ENCODE assay signal across 11 cellular contexts in genomic region chr10:88065384-88066049, GRCh38.
DNase-seq lines count a peak whose midpoint lies in the region; ATAC-seq, FAIRE-seq and TF ChIP-seq lines count a peak whose summit lies in the region.
"Had no signal": no experiment of that assay in that cellular context is flagged by ENCODE, and none has a peak within 500 bp of the region (broad histone marks: within the 10 kb centered on the region; RNA-seq: fewer than 3 reads in every experiment).

No MANE protein-coding gene starts in this region.

- peak overlapping the region; percentile 18 for H3K27ac Mint-ChIP-seq in activated T-helper 2 cell treated with anti-CD3 and anti-CD28 coated beads, Interferon-gamma antibody, Interleukin-2, Interleukin-4, amounts not matched to agents 10 μg/mL and 5 μg/mL and 100 μg/mL, durations not matched to agents 14 hours and 24 hours and 36 hours

- H4K20me1 ChIP-seq in SK-N-SH (ENCODE audit: insufficient read depth): no peaks in the 10 kb centered on the region

- H3K4me3 Mint-ChIP-seq in activated T-helper 2 cell treated with anti-CD3 and anti-CD28 coated beads, Interferon-gamma antibody, Interleukin-2, Interleukin-4, amounts not matched to agents 10 μg/mL and 5 μg/mL and 100 μg/mL, durations not matched to agents 14 hours and 24 hours and 36 hours (ENCODE audit: low read depth): no peak overlapping the region

- H3K27me3 Mint-ChIP-seq in activated T-helper 2 cell treated with anti-CD3 and anti-CD28 coated beads, Interferon-gamma antibody, Interleukin-2, Interleukin-4, amounts not matched to agents 10 μg/mL and 5 μg/mL and 100 μg/mL, durations not matched to agents 14 hours and 24 hours and 36 hours (ENCODE audit: low read depth): peaks cover 16% of the 10 kb centered on the region

- H3K9ac ChIP-seq in SK-N-SH: no peak overlapping the region

- H3K4me2 ChIP-seq in SK-N-SH: no peak overlapping the region

- no peak overlapping the region; a peak in 1 of 4 replicates for H3K4me3 ChIP-seq in SK-N-SH (ENCODE audit: low read depth in 2 of 2, low read length in 1 of 2)
- no peak overlapping the region for H3K4me3 ChIP-seq in SJCRH30

- H3K36me3 Mint-ChIP-seq in activated T-helper 2 cell treated with anti-CD3 and anti-CD28 coated beads, Interferon-gamma antibody, Interleukin-2, Interleukin-4, amounts not matched to agents 10 μg/mL and 5 μg/mL and 100 μg/mL, durations not matched to agents 14 hours and 24 hours and 36 hours (ENCODE audit: low read depth): peaks cover 2% of the 10 kb centered on the region

- DNase-seq in SK-N-SH: no peak
- DNase-seq in activated T-helper 2 cell treated with anti-CD3 and anti-CD28 coated beads, Interferon-gamma antibody, Interleukin-2, Interleukin-4, amounts not matched to agents 10 μg/mL and 5 μg/mL and 100 μg/mL, durations not matched to agents 14 hours and 24 hours and 36 hours (ENCODE audit: low spot score): no peak
- DNase-seq in stimulated activated CD8-positive, alpha-beta memory T cell treated with anti-CD3 and anti-CD28 coated beads, Interleukin-4, amount 100 ng/mL, for 48 hours: peak; percentile 50
- no peak for DNase-seq in SJCRH30
- DNase-seq in H54 (ENCODE audit: insufficient read length, low spot score): no peak
- no peak for DNase-seq in HuH-7.5 (ENCODE audit: low spot score)
- DNase-seq: activated CD4-positive, CD25-positive, alpha-beta regulatory T cell treated with anti-CD3 and anti-CD28 coated beads, Interleukin-2, amount 50 U/mL, for 72 hours had no signal

- no peak for FAIRE-seq in H54 (lab: Jason Lieb, UNC)

- peaks cover 1% of the 10 kb centered on the region for H3K9me3 Mint-ChIP-seq in activated T-helper 2 cell treated with anti-CD3 and anti-CD28 coated beads, Interferon-gamma antibody, Interleukin-2, Interleukin-4, amounts not matched to agents 10 μg/mL and 5 μg/mL and 100 μg/mL, durations not matched to agents 14 hours and 24 hours and 36 hours

- no peak for TF ChIP-seq RAD21 in SK-N-SH (IDR thresholded peaks at IDR 0.05; ENCODE audit: low read length)

- CTCF ChIA-PET in SK-N-SH (lab: Yijun Ruan, JAX): interaction anchor here (0.7 to 2.1 kb wide), 4 partner anchors 16 to 930 kb away, joined by 3 to 11 read pairs (median 3); no protein-coding TSS in a partner anchor

- no peak for TF ChIP-seq EP300 in SK-N-SH (IDR thresholded peaks at IDR 0.05; ENCODE audit: borderline replicate concordance in 1 of 2, low read depth in 1 of 2, low read length in 1 of 2)

- no peak for TF ChIP-seq CTCF in SK-N-SH (IDR thresholded peaks at IDR 0.05)

- intact Hi-C loops in activated T-helper 2 cell treated with anti-CD3 and anti-CD28 coated beads, Interferon-gamma antibody, Interleukin-2, Interleukin-4, amounts not matched to agents 10 μg/mL and 5 μg/mL and 100 μg/mL, durations not matched to agents 14 hours and 24 hours and 36 hours (cut with micrococcal nuclease): loop anchor here (1.0 to 2.0 kb wide), 4 partner anchors 26 to 206 kb away; partner anchors contain the start of genes KLLN and PTEN

- H3K36me3 ChIP-seq in SK-N-SH (replicated peaks in 1 of 2; ENCODE audit: control insufficient read depth in 1 of 2, insufficient read depth in 2 of 2, low read length in 1 of 2): no peaks in the 10 kb centered on the region
- no peaks in the 10 kb centered on the region for H3K36me3 ChIP-seq in SJCRH30

- no peaks in the 10 kb centered on the region for H3K9me2 ChIP-seq in SK-N-SH

- no peak overlapping the region for H2AFZ ChIP-seq in SK-N-SH (ENCODE audit: low read depth)

- no peaks in the 10 kb centered on the region for H3K79me2 ChIP-seq in SK-N-SH (ENCODE audit: insufficient read depth)

- no peak for TF ChIP-seq POLR2A in H54 (IDR thresholded peaks at IDR 0.05; ENCODE audit: low read depth, low read length)

- peaks cover 39% of the 10 kb centered on the region for H3K4me1 Mint-ChIP-seq in activated T-helper 2 cell treated with anti-CD3 and anti-CD28 coated beads, Interferon-gamma antibody, Interleukin-2, Interleukin-4, amounts not matched to agents 10 μg/mL and 5 μg/mL and 100 μg/mL, durations not matched to agents 14 hours and 24 hours and 36 hours (ENCODE audit: low read depth)

- H3K27ac ChIP-seq in SK-N-SH (ENCODE audit: low read depth in 2 of 2, low read length in 1 of 2): peak overlapping the region in 1 of 2 experiments; percentile 98; a peak in 2 of 4 replicates
- H3K27ac ChIP-seq in SJCRH30: no peak overlapping the region
- H3K27ac ChIP-seq: 22Rv1, epithelial cell of prostate had no signal

- no peaks in the 10 kb centered on the region for H3F3A ChIP-seq in SK-N-SH (replicated peaks; ENCODE audit: insufficient read depth)

- ATAC-seq in SK-N-SH treated with all-trans-retinoic acid at 6 μM for 48 hours (peak; percentile 21), HG03045 (IDR thresholded peaks at IDR 0.05; ENCODE audit: unreplicated experiment) (peak; percentile 28)

- H3K4me1 ChIP-seq in SK-N-SH (ENCODE audit: control insufficient read depth in 1 of 2, insufficient read depth in 2 of 2, low read depth in 1 of 2, low read length in 1 of 2) (peaks cover 6 to 43% of the 10 kb centered on the region in 2 experiments; a peak in 3 of 4 replicates), SJCRH30 (no peaks in the 10 kb centered on the region)

- 83% methylated on average over 5 of the region's 5 CpGs for WGBS in SK-N-SH (ENCODE audit: low lambda C conversion rate)

- no peaks in the 10 kb centered on the region for H3K9me3 ChIP-seq in SK-N-SH
- no peaks in the 10 kb centered on the region for H3K9me3 ChIP-seq in SJCRH30 (replicated peaks)

- POLR2A ChIA-PET in SK-N-SH (lab: Yijun Ruan, JAX): interaction anchor here (0.9 to 1.2 kb wide), 3 partner anchors 21 to 203 kb away, joined by 3 read pairs; no protein-coding TSS in a partner anchor

- H3K27me3 ChIP-seq in SK-N-SH (ENCODE audit: insufficient read depth): no peaks in the 10 kb centered on the region
- no peaks in the 10 kb centered on the region for H3K27me3 ChIP-seq in SJCRH30

TF ChIP-seq in SK-N-SH treated with all-trans-retinoic acid at 6 μM for 48 hours, 23 proteins besides CTCF, POLR2A, EP300 and RAD21 (continues in another document):
- TF ChIP-seq ZFP3 (CRISPR knock-in tag; IDR thresholded peaks at IDR 0.05) (no peak), OSR1 (CRISPR knock-in tag; IDR thresholded peaks at IDR 0.05) (no peak), SNAI2 (CRISPR knock-in tag; IDR thresholded peaks at IDR 0.05) (no peak), ZFP30 (CRISPR knock-in tag; IDR thresholded peaks at IDR 0.05) (no peak), RARB (CRISPR knock-in tag; IDR thresholded peaks at IDR 0.05) (no peak), ZNF70 (CRISPR knock-in tag; IDR thresholded peaks at IDR 0.05) (no peak), TSHZ2 (CRISPR knock-in tag; IDR thresholded peaks at IDR 0.05) (no peak), CSDC2 (CRISPR knock-in tag; IDR thresholded peaks at IDR 0.05) (no peak)

TF ChIP-seq in SK-N-SH, 30 proteins besides CTCF, POLR2A, EP300 and RAD21:
- no peak for TF ChIP-seq JUND (IDR thresholded peaks at IDR 0.05)
- TF ChIP-seq GABPA (IDR thresholded peaks at IDR 0.05; ENCODE audit: low read depth): no peak
- TF ChIP-seq FOXM1 (IDR thresholded peaks at IDR 0.05; ENCODE audit: low read depth): no peak
- TF ChIP-seq IRF3 (IDR thresholded peaks at IDR 0.05; ENCODE audit: low read depth, low read length): no peak
- no peak for TF ChIP-seq USF1 (IDR thresholded peaks at IDR 0.05; ENCODE audit: borderline replicate concordance, low read depth)
- TF ChIP-seq RCOR1 (IDR thresholded peaks at IDR 0.05; ENCODE audit: low read length): no peak
- TF ChIP-seq SMC3 (IDR thresholded peaks at IDR 0.05; ENCODE audit: low read depth, low read length): no peak
- TF ChIP-seq MXI1 (IDR thresholded peaks at IDR 0.05; ENCODE audit: low read depth, low read length): no peak
- TF ChIP-seq TEAD4 (IDR thresholded peaks at IDR 0.05; ENCODE audit: borderline replicate concordance, insufficient read depth): no peak
- TF ChIP-seq EZH2phosphoT487 (IDR thresholded peaks at IDR 0.05; ENCODE audit: borderline replicate concordance, low read depth): no peak
- no peak for TF ChIP-seq TCF12 (IDR thresholded peaks at IDR 0.05)
- TF ChIP-seq PBX3 (IDR thresholded peaks at IDR 0.05): no peak
